In genomic region chr3:111609700-111610099, GRCh38 we compare ENCODE assay signal across 17 cellular contexts. TPM values are rescaled to one million over a fixed set of nuclear protein-coding genes. Genes with fewer than 3 reads are reported as not detected.
DNase-seq lines count a peak whose midpoint lies in the region; ATAC-seq, FAIRE-seq and TF ChIP-seq lines count a peak whose summit lies in the region.
"Had no signal": no experiment of that assay in that cellular context is flagged by ENCODE, and none has a peak within 500 bp of the region (broad histone marks: within the 10 kb centered on the region; RNA-seq: fewer than 3 reads in every experiment).

No MANE protein-coding gene starts in this region.

- H3K9me3 ChIP-seq in pancreas, result no peaks in the 10 kb centered on the region
- H3K9me3 ChIP-seq: gastrocnemius medialis, SJCRH30, transverse colon had no signal

- FAIRE-seq in pancreas (lab: Jason Lieb, UNC), result no peak

- WGBS in pancreas, 2 donors, result 86 to 94% methylated on average over 2 of the region's 2 CpGs

- H3K4me3 Mint-ChIP-seq in T-helper 2 cell treated with Interferon-gamma antibody and Interleukin-4, amounts not matched to agents 5 μg/mL and 100 μg/mL, for 36 hours, result peak overlapping the region; percentile 25
- peak overlapping the region; percentile 88 for H3K4me3 Mint-ChIP-seq in activated T-helper 17 cell treated with anti-CD3 and anti-CD28 coated beads, Interleukin-2, amount 50 U/mL, for 72 hours
- H3K4me3 Mint-ChIP-seq in natural killer cell, result peak overlapping the region; percentile 84
- H3K4me3 Mint-ChIP-seq: H9 had no signal

- peak overlapping the region; percentile 93 for H3K27ac Mint-ChIP-seq in T-helper 2 cell treated with Interferon-gamma antibody and Interleukin-4, amounts not matched to agents 5 μg/mL and 100 μg/mL, for 36 hours
- H3K27ac Mint-ChIP-seq in activated T-helper 17 cell treated with anti-CD3 and anti-CD28 coated beads, Interleukin-2, amount 50 U/mL, for 72 hours, result peak overlapping the region; percentile 99
- peak overlapping the region; percentile 91 to 93 for H3K27ac Mint-ChIP-seq in natural killer cell
- H3K27ac Mint-ChIP-seq: H9 had no signal

- H3K27me3 ChIP-seq in pancreas, result no peaks in the 10 kb centered on the region
- H3K27me3 ChIP-seq: gastrocnemius medialis, SJCRH30, transverse colon had no signal

- no peak for TF ChIP-seq CTCF in natural killer cell (IDR thresholded peaks at IDR 0.05)
- TF ChIP-seq CTCF in foreskin fibroblast (IDR thresholded peaks at IDR 0.05; ENCODE audit: low read depth, low read length), result no peak
- no peak for TF ChIP-seq CTCF in pancreas (IDR thresholded peaks at IDR 0.05)

- no peaks in the 10 kb centered on the region for H3K27me3 Mint-ChIP-seq in T-helper 2 cell treated with Interferon-gamma antibody and Interleukin-4, amounts not matched to agents 5 μg/mL and 100 μg/mL, for 36 hours (ENCODE audit: low read depth)
- no peaks in the 10 kb centered on the region for H3K27me3 Mint-ChIP-seq in activated T-helper 17 cell treated with anti-CD3 and anti-CD28 coated beads, Interleukin-2, amount 50 U/mL, for 72 hours
- no peaks in the 10 kb centered on the region for H3K27me3 Mint-ChIP-seq in natural killer cell (ENCODE audit: low read depth in 2 of 2)

- peaks cover 85% of the 10 kb centered on the region for H3K4me1 Mint-ChIP-seq in T-helper 2 cell treated with Interferon-gamma antibody and Interleukin-4, amounts not matched to agents 5 μg/mL and 100 μg/mL, for 36 hours (ENCODE audit: low read depth)
- H3K4me1 Mint-ChIP-seq in activated T-helper 17 cell treated with anti-CD3 and anti-CD28 coated beads, Interleukin-2, amount 50 U/mL, for 72 hours, result peaks cover 77% of the 10 kb centered on the region
- peaks cover 45 to 60% of the 10 kb centered on the region in 2 donors for H3K4me1 Mint-ChIP-seq in natural killer cell

- no peak overlapping the region for H3K27ac ChIP-seq in pancreas
- H3K27ac ChIP-seq: gastrocnemius medialis, SJCRH30, transverse colon had no signal

- no peaks in the 10 kb centered on the region for H3K4me1 ChIP-seq in pancreas
- H3K4me1 ChIP-seq: gastrocnemius medialis, SJCRH30, transverse colon had no signal

- H3K36me3 Mint-ChIP-seq in T-helper 2 cell treated with Interferon-gamma antibody and Interleukin-4, amounts not matched to agents 5 μg/mL and 100 μg/mL, for 36 hours (ENCODE audit: low read depth), result peaks cover 85% of the 10 kb centered on the region
- peaks cover 93% of the 10 kb centered on the region for H3K36me3 Mint-ChIP-seq in activated T-helper 17 cell treated with anti-CD3 and anti-CD28 coated beads, Interleukin-2, amount 50 U/mL, for 72 hours (ENCODE audit: low read depth)
- peaks cover 13% of the 10 kb centered on the region for H3K36me3 Mint-ChIP-seq in natural killer cell

- no peak for DNase-seq in T-helper 2 cell treated with Interferon-gamma antibody and Interleukin-4, amounts not matched to agents 5 μg/mL and 100 μg/mL, for 36 hours (ENCODE audit: low spot score)
- DNase-seq in T-helper 2 cell (no peak), natural killer cell (no peak), foreskin fibroblast (no peak), pancreas (no peak), amniotic stem cell (lab: John Stamatoyannopoulos, UW) (no peak)
- DNase-seq: gastrocnemius medialis, H9, NCI-H146, retina, SJCRH30, transverse colon had no signal

- ATAC-seq in GM19452 (IDR thresholded peaks at IDR 0.05; ENCODE audit: unreplicated experiment) (peak; percentile 4), natural killer cell (peak in 1 of 3 donors; percentile 14), pancreas (no peak)
- ATAC-seq in activated T-helper 17 cell treated with anti-CD3 and anti-CD28 coated beads, Interleukin-2, amount 50 U/mL, for 72 hours (replicated peaks), result no peak
- ATAC-seq: gastrocnemius medialis had no signal

- no peaks in the 10 kb centered on the region for H3K36me3 ChIP-seq in pancreas
- H3K36me3 ChIP-seq: gastrocnemius medialis, SJCRH30, transverse colon had no signal

- intact Hi-C loops in natural killer cell (cut with micrococcal nuclease) (loop anchor here (10.0 kb wide), 1 partner anchor 1805 kb away; no protein-coding TSS in a partner anchor), pancreas (cut with DNase I) (no loop called here)

- H3K4me3 ChIP-seq in foreskin fibroblast (ENCODE audit: low read depth in 1 of 2, low read length in 2 of 2) (no peak overlapping the region), pancreas (no peak overlapping the region)
- H3K4me3 ChIP-seq: gastrocnemius medialis, SJCRH30, transverse colon had no signal

- peaks cover 4% of the 10 kb centered on the region for H3K9me3 Mint-ChIP-seq in T-helper 2 cell treated with Interferon-gamma antibody and Interleukin-4, amounts not matched to agents 5 μg/mL and 100 μg/mL, for 36 hours
- no peaks in the 10 kb centered on the region for H3K9me3 Mint-ChIP-seq in activated T-helper 17 cell treated with anti-CD3 and anti-CD28 coated beads, Interleukin-2, amount 50 U/mL, for 72 hours
- peaks cover 0 to 2% of the 10 kb centered on the region in 2 donors for H3K9me3 Mint-ChIP-seq in natural killer cell
- H3K9me3 Mint-ChIP-seq: H9 had no signal

RNA-seq across cellular contexts. Expression of gene ZBED2, which starts 14.6 kb away (rescaled TPM):
- total RNA-seq in activated T-helper 17 cell treated with anti-CD3 and anti-CD28 coated beads, Interleukin-2, amount 50 U/mL, for 72 hours, result 100 to 1,000 TPM; 429 to 664 TPM
- under 1 TPM in 1 of 3 donors, not detected in 2; 0.26 TPM for total RNA-seq in natural killer cell
- under 1 TPM in 1 of 6 donors, not detected in 5; 0.22 TPM for total RNA-seq in pancreas
- polyA plus RNA-seq in pancreas, result under 1 TPM in 1 of 2 donors, not detected in 1; 0.02 TPM
- total RNA-seq: cerebellum, gastrocnemius medialis, H9, HT-29, lung microvascular endothelial cell, SJCRH30, transverse colon had no signal

Comparison
In these comparisons a context has a peak if more than half of its experiments do, and no peak if none do; other contexts are left out.
1. H3K4me3 Mint-ChIP-seq: peak in every context shown above with its lines; median percentile 88 in activated T-helper 17 cell treated with anti-CD3 and anti-CD28 coated beads, Interleukin-2, amount 50 U/mL, for 72 hours; 84 in natural killer cell; 25 in T-helper 2 cell treated with Interferon-gamma antibody and Interleukin-4, amounts not matched to agents 5 μg/mL and 100 μg/mL, for 36 hours.
2. RNA of gene ZBED2, which starts 14.6 kb away (total RNA-seq): 429 to 664 TPM in activated T-helper 17 cell treated with anti-CD3 and anti-CD28 coated beads, Interleukin-2, amount 50 U/mL, for 72 hours; 0.26 TPM in natural killer cell and 0.22 TPM in pancreas; every median in the first group is over 100 times any median in the second.
3. Peak in every context shown above with its lines, with median percentiles within 50 percentile points of each other: H3K27ac Mint-ChIP-seq.